1 cellular context compared by ENCODE assay signal in genomic region chr14:73771848-73772705, GRCh38.
TF ChIP-seq lines count a peak whose summit lies in the region.

No MANE protein-coding gene starts in this region.

TF ChIP-seq in HepG2, 621 proteins besides CTCF, POLR2A, EP300 and RAD21 (continued from another document and continues in another):
- TF ChIP-seq GPBP1L1 (CRISPR knock-in tag; IDR thresholded peaks at IDR 0.05) (no peak), TGIF2 (CRISPR knock-in tag; IDR thresholded peaks at IDR 0.05) (peak; percentile 89), ATF7-NPFF (CRISPR knock-in tag; IDR thresholded peaks at IDR 0.05; ENCODE audit: low read depth) (no peak), NFYB (CRISPR knock-in tag; IDR thresholded peaks at IDR 0.05) (peak; percentile 48; the same call in 1 of the 2 replicates), ZNF121 (CRISPR knock-in tag; IDR thresholded peaks at IDR 0.05) (0 out of 2 replicates have a peak, but pooled peaks have one; percentile 38), RAD51 (IDR thresholded peaks at IDR 0.05; ENCODE audit: borderline replicate concordance) (no peak), HIVEP1 (CRISPR knock-in tag; IDR thresholded peaks at IDR 0.05) (peak; percentile 89), SMAD3 (CRISPR knock-in tag; IDR thresholded peaks at IDR 0.05) (0 out of 2 replicates have a peak, but pooled peaks have one; percentile 56), ZNF678 (CRISPR knock-in tag; IDR thresholded peaks at IDR 0.05) (peak; percentile 81; the same call in 1 of the 2 replicates), KAT8 (CRISPR knock-in tag; IDR thresholded peaks at IDR 0.05) (peak; percentile 84), GPN1 (CRISPR knock-in tag; IDR thresholded peaks at IDR 0.05; ENCODE audit: borderline replicate concordance) (no peak), ZNF737 (CRISPR knock-in tag; IDR thresholded peaks at IDR 0.05; ENCODE audit: borderline replicate concordance) (no peak), TBL1XR1 (IDR thresholded peaks at IDR 0.05; ENCODE audit: borderline replicate concordance, low read length, partially characterized antibody) (no peak), RBFOX2 (IDR thresholded peaks at IDR 0.05; ENCODE audit: low read depth, low read length) (no peak), ZNF253 (CRISPR knock-in tag; IDR thresholded peaks at IDR 0.05; ENCODE audit: borderline replicate concordance) (0 out of 2 replicates have a peak, but pooled peaks have one; percentile 53), IKZF1 (IDR thresholded peaks at IDR 0.05) (no peak), E2F5 (CRISPR knock-in tag; conservative IDR thresholded peaks at IDR 0.05) (no peak), ZNF850 (CRISPR knock-in tag; conservative IDR thresholded peaks at IDR 0.05) (no peak), RFXAP (CRISPR knock-in tag; IDR thresholded peaks at IDR 0.05; ENCODE audit: borderline replicate concordance) (peak; percentile 52; the same call in 1 of the 2 replicates), HDAC1 (CRISPR knock-in tag; IDR thresholded peaks at IDR 0.05) (peak; percentile 88), ZNF749 (CRISPR knock-in tag; IDR thresholded peaks at IDR 0.05; ENCODE audit: borderline replicate concordance) (0 out of 2 replicates have a peak, but pooled peaks have one; percentile 43), ZNF646 (CRISPR knock-in tag; IDR thresholded peaks at IDR 0.05) (peak; percentile 53; the same call in 1 of the 2 replicates), POLR2AphosphoS2 (IDR thresholded peaks at IDR 0.05; ENCODE audit: low read depth, low read length) (no peak), HMG20B (CRISPR knock-in tag; conservative IDR thresholded peaks at IDR 0.05) (peak; percentile 88), ZBTB39 (CRISPR knock-in tag; IDR thresholded peaks at IDR 0.05) (0 out of 2 replicates have a peak, but pooled peaks have one; percentile 61), JDP2 (CRISPR knock-in tag; IDR thresholded peaks at IDR 0.05; ENCODE audit: borderline replicate concordance) (no peak; the same call in 1 of the 2 replicates), ZNF766 (CRISPR knock-in tag; IDR thresholded peaks at IDR 0.05; ENCODE audit: borderline replicate concordance) (peak; percentile 84; the same call in 1 of the 2 replicates), FLYWCH1 (CRISPR knock-in tag; IDR thresholded peaks at IDR 0.05) (no peak), THRA (CRISPR knock-in tag; IDR thresholded peaks at IDR 0.05; ENCODE audit: borderline replicate concordance) (peak; percentile 85), RBM39 (IDR thresholded peaks at IDR 0.05; ENCODE audit: low read depth, low read length, poor library complexity, severe bottlenecking) (no peak), ZNF782 (CRISPR knock-in tag; IDR thresholded peaks at IDR 0.05; ENCODE audit: borderline replicate concordance) (0 out of 2 replicates have a peak, but pooled peaks have one; percentile 46), PCBP2 (optimal IDR thresholded peaks at IDR 0.05; ENCODE audit: low read depth, low read length, poor library complexity, severe bottlenecking) (no peak), ZBED4 (CRISPR knock-in tag; IDR thresholded peaks at IDR 0.05; ENCODE audit: borderline replicate concordance) (peak; percentile 92), MXD4 (CRISPR knock-in tag; IDR thresholded peaks at IDR 0.05) (peak; percentile 93), HIC2 (CRISPR knock-in tag; IDR thresholded peaks at IDR 0.05; ENCODE audit: low read depth) (no peak), ZNF382 (CRISPR knock-in tag; IDR thresholded peaks at IDR 0.05; ENCODE audit: borderline replicate concordance) (no peak), ZBTB7A (CRISPR knock-in tag; IDR thresholded peaks at IDR 0.05) (peak; percentile 80; the same call in 1 of the 2 replicates), ZMYM2 (CRISPR knock-in tag; IDR thresholded peaks at IDR 0.05) (peak; percentile 71; the same call in 1 of the 2 replicates), PTBP1 (IDR thresholded peaks at IDR 0.05; ENCODE audit: low read depth, low read length, poor library complexity, severe bottlenecking) (peak; percentile 28), ZNF354B (CRISPR knock-in tag; IDR thresholded peaks at IDR 0.05) (0 out of 2 replicates have a peak, but pooled peaks have one; percentile 74)
